ENCODE assay signal across 8 cellular contexts in the genomic region with DNA sequence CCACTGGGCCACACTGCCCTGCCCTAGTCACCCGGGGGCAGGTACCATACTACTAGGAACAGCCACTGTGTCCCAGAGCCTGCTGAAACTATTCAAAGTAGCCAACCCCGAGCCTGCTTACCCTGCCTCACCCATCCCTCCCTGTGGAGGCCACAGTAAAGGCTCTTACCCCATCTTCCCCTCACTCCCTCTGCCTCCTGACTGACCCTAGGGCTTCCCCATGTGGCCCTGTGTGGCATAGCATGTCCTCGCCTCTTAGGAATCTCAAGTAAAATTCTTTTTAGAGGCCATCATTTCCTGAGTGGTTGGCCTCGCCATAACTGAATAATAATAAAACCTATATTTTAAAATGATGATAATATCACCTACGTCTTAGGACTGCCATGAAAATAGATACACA.
A peak's percentile ranks its signal among the peaks of the same experiment; 100 is the strongest.
DNase-seq lines count a peak whose midpoint lies in the region; ATAC-seq and TF ChIP-seq lines count a peak whose summit lies in the region.

No MANE protein-coding gene starts in this region.

- ATAC-seq in natural killer cell treated with Interleukin-12 subunit alpha and Interleukin-12 subunit beta and Interleukin-15 and Interleukin-18, amount 100 ng/mL, for 72 hours = no peak
- ATAC-seq in GM21447 (IDR thresholded peaks at IDR 0.05; ENCODE audit: unreplicated experiment) = no peak

- H3K9me3 Mint-ChIP-seq in natural killer cell treated with Interleukin-12 subunit alpha and Interleukin-12 subunit beta and Interleukin-15 and Interleukin-18, amount 100 ng/mL, for 72 hours = no peaks in the 10 kb centered on the region

- no peak overlapping the region for H3K4me3 ChIP-seq in GM12864 (ENCODE audit: low read depth, low read length)
- no peak overlapping the region for H3K4me3 ChIP-seq in foreskin fibroblast (ENCODE audit: low read depth in 1 of 2, low read length in 2 of 2)

- H3K4me3 Mint-ChIP-seq in natural killer cell treated with Interleukin-12 subunit alpha and Interleukin-12 subunit beta and Interleukin-15 and Interleukin-18, amount 100 ng/mL, for 72 hours = no peak overlapping the region

- H3K27me3 Mint-ChIP-seq in natural killer cell treated with Interleukin-12 subunit alpha and Interleukin-12 subunit beta and Interleukin-15 and Interleukin-18, amount 100 ng/mL, for 72 hours = peaks cover 49 to 83% of the 10 kb centered on the region in 2 donors

- no peaks in the 10 kb centered on the region for H3K36me3 Mint-ChIP-seq in natural killer cell treated with Interleukin-12 subunit alpha and Interleukin-12 subunit beta and Interleukin-15 and Interleukin-18, amount 100 ng/mL, for 72 hours

- in situ Hi-C loops in ACHN (cut with HindIII; ENCODE audit: low pct_ligation_motif_present, low pct_unique_long_range_greater_than_20kb, low sequenced_read_pairs) = no loop called here

- TF ChIP-seq CTCF in GM12864 (IDR thresholded peaks at IDR 0.05; ENCODE audit: low read depth, low read length, missing control alignments) = peak; percentile 43
- TF ChIP-seq CTCF in foreskin fibroblast (IDR thresholded peaks at IDR 0.05; ENCODE audit: low read depth, low read length) = peak; percentile 6

- peaks cover 0 to 4% of the 10 kb centered on the region in 2 donors for H3K4me1 Mint-ChIP-seq in natural killer cell treated with Interleukin-12 subunit alpha and Interleukin-12 subunit beta and Interleukin-15 and Interleukin-18, amount 100 ng/mL, for 72 hours (ENCODE audit: low read depth in 2 of 2)

- peak; percentile 77 for DNase-seq in ACHN
- no peak for DNase-seq in GM12864 (ENCODE audit: low read depth)
- peak; percentile 54 for DNase-seq in RKO (ENCODE audit: low spot score)
- peak; percentile 13 to 17 for DNase-seq in foreskin fibroblast
- no peak for DNase-seq in natural killer cell treated with Interleukin-12 subunit alpha and Interleukin-12 subunit beta and Interleukin-15 and Interleukin-18, amount 100 ng/mL, for 72 hours (ENCODE audit: low spot score)
- DNase-seq in DMS79 (lab: John Stamatoyannopoulos, UW) = no peak
- DNase-seq in hepatic stellate cell (ENCODE audit: low spot score) = no peak

- no peak overlapping the region for H3K27ac Mint-ChIP-seq in natural killer cell treated with Interleukin-12 subunit alpha and Interleukin-12 subunit beta and Interleukin-15 and Interleukin-18, amount 100 ng/mL, for 72 hours

Comparison
In these comparisons a context has a peak if more than half of its experiments do, and no peak if none do; other contexts are left out.
1. DNase-seq: peak in ACHN (single experiment), RKO (single experiment) and foreskin fibroblast (2 of 2); none in GM12864 (single experiment), natural killer cell treated with Interleukin-12 subunit alpha and Interleukin-12 subunit beta and Interleukin-15 and Interleukin-18, amount 100 ng/mL, for 72 hours (single experiment), DMS79 (single experiment) and hepatic stellate cell (single experiment).